In the genomic region with DNA sequence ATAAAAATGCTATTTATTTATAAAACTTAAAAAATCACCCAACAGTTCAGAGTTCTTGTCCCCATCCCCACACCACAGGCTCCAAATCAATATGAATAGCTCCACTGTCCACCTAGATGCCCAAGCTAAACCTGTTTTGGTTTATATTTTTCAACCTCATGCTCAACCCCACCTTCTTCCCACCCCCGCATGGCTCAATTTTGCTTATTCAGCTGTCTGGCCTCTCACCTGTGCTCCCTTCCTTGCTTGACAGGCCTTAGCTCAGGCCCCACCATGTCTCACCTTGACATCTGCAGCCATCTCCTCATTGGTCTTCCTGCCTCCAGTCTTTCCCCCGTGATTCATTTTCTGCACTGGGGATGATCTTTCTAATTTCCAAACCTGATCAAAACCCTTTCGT, we compare ENCODE assay signal across 23 cellular contexts. TPM values are rescaled to one million over a fixed set of nuclear protein-coding genes. Genes with fewer than 3 reads are reported as not detected.
DNase-seq lines count a peak whose midpoint lies in the region; ATAC-seq, FAIRE-seq and TF ChIP-seq lines count a peak whose summit lies in the region.
"Had no signal": no experiment of that assay in that cellular context is flagged by ENCODE, and none has a peak within 500 bp of the region (broad histone marks: within the 10 kb centered on the region; RNA-seq: fewer than 3 reads in every experiment).

No MANE protein-coding gene starts in this region.

- H3K27me3 Mint-ChIP-seq in T-helper 1 cell treated with Interleukin-12 subunit alpha and Interleukin-12 subunit beta and Interleukin-4 antibody, amounts not matched to agents 30 μg/mL and 1 μg/mL, for 36 hours (ENCODE audit: low read depth), result no peaks in the 10 kb centered on the region
- H3K27me3 Mint-ChIP-seq in activated T-helper 17 cell treated with anti-CD3 and anti-CD28 coated beads, Interleukin-2, amount 50 U/mL, for 72 hours, result no peaks in the 10 kb centered on the region
- no peaks in the 10 kb centered on the region for H3K27me3 Mint-ChIP-seq in naive thymus-derived CD8-positive, alpha-beta T cell

- no peak for TF ChIP-seq CTCF in pancreas (IDR thresholded peaks at IDR 0.05)

- DNase-seq in T-helper 1 cell, result no peak
- no peak for DNase-seq in naive thymus-derived CD8-positive, alpha-beta T cell
- no peak for DNase-seq in SW 1271 (lab: John Stamatoyannopoulos, UW)
- no peak for DNase-seq in pancreas
- no peak for DNase-seq in SHP77 treated with DMSO at 0.1 percent for 48 hours (lab: John Stamatoyannopoulos, UW)
- DNase-seq: AML-193, Caco-2, GDM1, MM.1S, NCI-H1092, NCI-H1436 treated with DMSO at 0.1 percent for 48 hours, NCI-H2029, NCI-H345, NCI-H524 treated with DMSO at 0.1 percent for 48 hours, PC-3, RPMI8226 had no signal

- H3K9me3 Mint-ChIP-seq in T-helper 1 cell treated with Interleukin-12 subunit alpha and Interleukin-12 subunit beta and Interleukin-4 antibody, amounts not matched to agents 30 μg/mL and 1 μg/mL, for 36 hours, result peaks cover 7% of the 10 kb centered on the region
- no peaks in the 10 kb centered on the region for H3K9me3 Mint-ChIP-seq in activated T-helper 17 cell treated with anti-CD3 and anti-CD28 coated beads, Interleukin-2, amount 50 U/mL, for 72 hours
- H3K9me3 Mint-ChIP-seq in naive thymus-derived CD8-positive, alpha-beta T cell, result no peaks in the 10 kb centered on the region

- H3K4me1 ChIP-seq in BLaER1 (peaks cover 63% of the 10 kb centered on the region), pancreas (no peaks in the 10 kb centered on the region)
- H3K4me1 ChIP-seq: Caco-2, HAP-1 had no signal

- H3K27ac ChIP-seq in BLaER1 (peak overlapping the region; percentile 14; the same call in 1 of the 2 replicates), pancreas (no peak overlapping the region)
- H3K27ac ChIP-seq: 22Rv1 had no signal

- intact Hi-C loops in pancreas (cut with DNase I), result no loop called here

- peaks cover 31% of the 10 kb centered on the region for H3K36me3 ChIP-seq in BLaER1
- H3K36me3 ChIP-seq in pancreas, result no peaks in the 10 kb centered on the region

- no peak overlapping the region for H3K9ac ChIP-seq in BLaER1

- no peak overlapping the region for H3K4me3 Mint-ChIP-seq in T-helper 1 cell treated with Interleukin-12 subunit alpha and Interleukin-12 subunit beta and Interleukin-4 antibody, amounts not matched to agents 30 μg/mL and 1 μg/mL, for 36 hours
- H3K4me3 Mint-ChIP-seq in activated T-helper 17 cell treated with anti-CD3 and anti-CD28 coated beads, Interleukin-2, amount 50 U/mL, for 72 hours, result no peak overlapping the region
- H3K4me3 Mint-ChIP-seq in naive thymus-derived CD8-positive, alpha-beta T cell, result no peak overlapping the region
- H3K4me3 Mint-ChIP-seq: CD14-positive monocyte had no signal

- H3K4me2 ChIP-seq in BLaER1, result no peak overlapping the region

- no peaks in the 10 kb centered on the region for H4K20me1 ChIP-seq in BLaER1

- peaks cover 12% of the 10 kb centered on the region for H3K36me3 Mint-ChIP-seq in T-helper 1 cell treated with Interleukin-12 subunit alpha and Interleukin-12 subunit beta and Interleukin-4 antibody, amounts not matched to agents 30 μg/mL and 1 μg/mL, for 36 hours (ENCODE audit: low read depth)
- peaks cover 7% of the 10 kb centered on the region for H3K36me3 Mint-ChIP-seq in activated T-helper 17 cell treated with anti-CD3 and anti-CD28 coated beads, Interleukin-2, amount 50 U/mL, for 72 hours (ENCODE audit: low read depth)
- peaks cover 0 to 29% (median 1%) of the 10 kb centered on the region in 3 donors for H3K36me3 Mint-ChIP-seq in naive thymus-derived CD8-positive, alpha-beta T cell

- no peak for ATAC-seq in activated T-helper 17 cell treated with anti-CD3 and anti-CD28 coated beads, Interleukin-2, amount 50 U/mL, for 72 hours (replicated peaks)
- ATAC-seq in naive thymus-derived CD8-positive, alpha-beta T cell, result no peak
- ATAC-seq in pancreas, result no peak
- ATAC-seq: PC-3 had no signal

- 72 to 75% methylated on average over 3 of the region's 3 CpGs for WGBS in pancreas, 2 donors

- peak overlapping the region; percentile 26 for H3K27ac Mint-ChIP-seq in T-helper 1 cell treated with Interleukin-12 subunit alpha and Interleukin-12 subunit beta and Interleukin-4 antibody, amounts not matched to agents 30 μg/mL and 1 μg/mL, for 36 hours
- peak overlapping the region; percentile 39 for H3K27ac Mint-ChIP-seq in activated T-helper 17 cell treated with anti-CD3 and anti-CD28 coated beads, Interleukin-2, amount 50 U/mL, for 72 hours
- peak overlapping the region in 8 of 10 donors; percentile 2 to 85 (median 22) for H3K27ac Mint-ChIP-seq in naive thymus-derived CD8-positive, alpha-beta T cell

- H3K9me3 ChIP-seq in BLaER1, result 0 out of 2 replicates have a peak, but pooled peaks cover 4% of the 10 kb centered on the region
- H3K9me3 ChIP-seq in pancreas, result no peaks in the 10 kb centered on the region
- H3K9me3 ChIP-seq: Caco-2, HAP-1 had no signal

- POLR2A ChIA-PET in naive thymus-derived CD8-positive, alpha-beta T cell (lab: Charles Lee), result interaction anchor here (0.7 kb wide), 1 partner anchor 184 kb away, joined by 5 read pairs; no protein-coding TSS in a partner anchor

- H3K27me3 ChIP-seq in BLaER1 (no peaks in the 10 kb centered on the region), pancreas (no peaks in the 10 kb centered on the region)

- FAIRE-seq in pancreas (lab: Jason Lieb, UNC), result no peak

- H3K4me3 ChIP-seq in BLaER1 (no peak overlapping the region), pancreas (no peak overlapping the region)
- H3K4me3 ChIP-seq: HAP-1 had no signal

- H3K4me1 Mint-ChIP-seq in T-helper 1 cell treated with Interleukin-12 subunit alpha and Interleukin-12 subunit beta and Interleukin-4 antibody, amounts not matched to agents 30 μg/mL and 1 μg/mL, for 36 hours (ENCODE audit: low read depth), result peaks cover 14% of the 10 kb centered on the region
- no peaks in the 10 kb centered on the region for H3K4me1 Mint-ChIP-seq in activated T-helper 17 cell treated with anti-CD3 and anti-CD28 coated beads, Interleukin-2, amount 50 U/mL, for 72 hours
- peaks cover 0 to 7% (median 4%) of the 10 kb centered on the region in 4 donors for H3K4me1 Mint-ChIP-seq in naive thymus-derived CD8-positive, alpha-beta T cell

RNA-seq across cellular contexts. Expression of a gene that starts 17.8 kb away (rescaled TPM):
- 10 to 100 TPM; 13.7 to 32.8 TPM for total RNA-seq in activated T-helper 17 cell treated with anti-CD3 and anti-CD28 coated beads, Interleukin-2, amount 50 U/mL, for 72 hours
- total RNA-seq in naive thymus-derived CD8-positive, alpha-beta T cell, result 1 to 10 TPM; 2.4 to 3.0 TPM
- 1 to 10 TPM; 3.1 to 4.2 (median 3.9) TPM for polyA plus RNA-seq in naive thymus-derived CD8-positive, alpha-beta T cell
- total RNA-seq in pancreas, result 10 to 100 TPM in 3 of 6 donors, 1 to 10 TPM in 3; 7.2 to 18.6 (median 9.4) TPM
- polyA plus RNA-seq in pancreas, result 1 to 10 TPM; 2.1 to 4.8 TPM

RNA-seq across cellular contexts. Expression of a gene that starts 45.9 kb away (rescaled TPM):
- total RNA-seq in activated T-helper 17 cell treated with anti-CD3 and anti-CD28 coated beads, Interleukin-2, amount 50 U/mL, for 72 hours, result 10 to 100 TPM; 10.0 to 12.7 TPM
- 10 to 100 TPM; 23.6 to 25.9 TPM for total RNA-seq in naive thymus-derived CD8-positive, alpha-beta T cell
- polyA plus RNA-seq in naive thymus-derived CD8-positive, alpha-beta T cell, result 10 to 100 TPM; 12.3 to 14.9 (median 12.5) TPM
- 10 to 100 TPM in 2 of 6 donors, 1 to 10 TPM in 4; 6.8 to 12.9 (median 8.0) TPM for total RNA-seq in pancreas
- polyA plus RNA-seq in pancreas, result 1 to 10 TPM; 3.2 to 4.1 TPM

RNA-seq across cellular contexts. Expression of a gene that starts 47.4 kb away (rescaled TPM):
- 1 to 10 TPM; 7.1 to 8.9 TPM for total RNA-seq in activated T-helper 17 cell treated with anti-CD3 and anti-CD28 coated beads, Interleukin-2, amount 50 U/mL, for 72 hours
- total RNA-seq in naive thymus-derived CD8-positive, alpha-beta T cell, result 10 to 100 TPM; 83.4 to 89.0 TPM
- polyA plus RNA-seq in naive thymus-derived CD8-positive, alpha-beta T cell, result 10 to 100 TPM in 1 of 3 donors, 1 to 10 TPM in 2; 7.1 to 12.1 (median 7.9) TPM
- total RNA-seq in pancreas, result under 1 TPM in 4 of 6 donors, not detected in 2; 0.28 to 0.66 (median 0.51) TPM
- under 1 TPM in 1 of 2 donors, not detected in 1; 0.19 TPM for polyA plus RNA-seq in pancreas
- total RNA-seq: LHCN-M2, PC-3 had no signal

Comparison
In these comparisons a context has a peak if more than half of its experiments do, and no peak if none do; other contexts are left out.
1. RNA of a gene that starts 47.4 kb away (total RNA-seq): 83.4 to 89.0 TPM in naive thymus-derived CD8-positive, alpha-beta T cell; 7.1 to 8.9 TPM in activated T-helper 17 cell treated with anti-CD3 and anti-CD28 coated beads, Interleukin-2, amount 50 U/mL, for 72 hours and 0.28 to 0.66 TPM in pancreas; every median in the first group is over 4 times any median in the second.
2. Peak in every context shown above with its lines, with median percentiles within 50 percentile points of each other: H3K27ac Mint-ChIP-seq.